Comparison of ENCODE assay signal across 23 cellular contexts in the genomic region with DNA sequence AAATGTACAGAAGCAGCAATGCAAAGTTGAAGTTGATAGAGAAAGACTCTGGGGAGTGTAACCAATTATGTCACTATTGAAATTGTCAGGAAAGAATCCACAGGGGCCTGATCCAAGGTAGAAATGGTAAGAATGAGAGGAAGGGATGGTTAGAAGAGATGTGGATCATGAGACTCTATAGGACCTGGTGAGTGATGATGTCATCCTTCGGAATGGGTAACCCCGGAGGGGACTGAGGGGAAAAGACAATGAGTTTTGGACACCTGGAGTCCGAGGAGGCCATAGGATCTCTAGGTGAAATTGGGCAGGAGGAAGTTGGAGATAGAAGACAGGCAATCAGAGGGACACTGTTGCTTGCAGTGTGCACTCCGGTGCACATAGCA. TPM values are rescaled to one million over a fixed set of nuclear protein-coding genes. Genes with fewer than 3 reads are reported as not detected.
DNase-seq lines count a peak whose midpoint lies in the region; ATAC-seq lines count a peak whose summit lies in the region.
"Had no signal": no experiment of that assay in that cellular context is flagged by ENCODE, and none has a peak within 500 bp of the region (broad histone marks: within the 10 kb centered on the region; RNA-seq: fewer than 3 reads in every experiment).

No MANE protein-coding gene starts in this region.

- ATAC-seq in HG03039 (IDR thresholded peaks at IDR 0.05; ENCODE audit: unreplicated experiment) (no peak), GM21619 (IDR thresholded peaks at IDR 0.05; ENCODE audit: unreplicated experiment) (no peak), GM19452 (IDR thresholded peaks at IDR 0.05; ENCODE audit: unreplicated experiment) (no peak)
- ATAC-seq: Panc1, SK-N-SH treated with all-trans-retinoic acid at 6 μM for 48 hours had no signal

- H3K4me2 ChIP-seq in trophoblast cell (ENCODE audit: low read length) = no peak overlapping the region

- H2BK120ac ChIP-seq in trophoblast cell (ENCODE audit: insufficient read depth, low read length, poor library complexity) = peak overlapping the region; percentile 12

- H4K8ac ChIP-seq in trophoblast cell (ENCODE audit: low read depth, low read length) = no peak overlapping the region

- H3K4me1 ChIP-seq in trophoblast cell (ENCODE audit: control insufficient read depth in 1 of 2, insufficient read depth in 2 of 2, low read length in 2 of 2) = peaks cover 7 to 9% of the 10 kb centered on the region in 2 experiments

- peaks cover 3% of the 10 kb centered on the region for H3K79me2 ChIP-seq in trophoblast cell (ENCODE audit: control insufficient read depth, insufficient read depth, low read length, poor library complexity)

- peak overlapping the region; percentile 33 for H4K91ac ChIP-seq in trophoblast cell (ENCODE audit: low read depth, low read length)

- H3K27ac ChIP-seq in angular gyrus (ENCODE audit: low read depth, low read length) (peak overlapping the region; percentile 37), layer of hippocampus (ENCODE audit: low read depth, low read length) (peak overlapping the region; percentile 27), trophoblast cell (ENCODE audit: low read depth, low read length) (no peak overlapping the region)
- H3K27ac ChIP-seq: C4-2B had no signal

- H3K18ac ChIP-seq in trophoblast cell (ENCODE audit: low read length) = no peak overlapping the region

- no peaks in the 10 kb centered on the region for H3K36me3 ChIP-seq in trophoblast cell (ENCODE audit: control insufficient read depth in 1 of 2, insufficient read depth in 2 of 2, low read length in 2 of 2)

- H2AK5ac ChIP-seq in trophoblast cell (ENCODE audit: low read length) = peak overlapping the region; percentile 45

- H3K9ac ChIP-seq in trophoblast cell (ENCODE audit: low read length) = no peak overlapping the region

- peak overlapping the region; percentile 29 for H3K14ac ChIP-seq in trophoblast cell (ENCODE audit: low read length)

- H3K27me3 ChIP-seq in layer of hippocampus (ENCODE audit: control insufficient read depth, insufficient read depth, low read length) = no peaks in the 10 kb centered on the region
- no peaks in the 10 kb centered on the region for H3K27me3 ChIP-seq in trophoblast cell (ENCODE audit: insufficient read depth, low read length)

- no CpG with 5 or more reads among the region's 4 CpGs for WGBS in trophoblast cell (ENCODE audit: extremely low coverage, insufficient coverage, insufficient read length)

- peaks cover 21% of the 10 kb centered on the region for H3K79me1 ChIP-seq in trophoblast cell (ENCODE audit: low read length)

- no peak overlapping the region for H3K4ac ChIP-seq in trophoblast cell (ENCODE audit: low read depth, low read length)

- H3K4me3 ChIP-seq in trophoblast cell (ENCODE audit: low read depth, low read length) = no peak overlapping the region

- no peaks in the 10 kb centered on the region for H3K9me3 ChIP-seq in trophoblast cell (ENCODE audit: insufficient read depth, low read depth, low read length)

- peak; percentile 37 for DNase-seq in COLO829 (ENCODE audit: low spot score)
- peak in 1 of 2 donors; percentile 25 for DNase-seq in trophoblast cell
- DNase-seq in SKM-1 treated with dmso at 0.1 percent for 144 hours (lab: John Stamatoyannopoulos, UW; ENCODE audit: unreplicated experiment) = no peak
- DNase-seq: EL; GF-D8; HFFc6; KBM-7; MM.1S; NCI-H1048; NCI-H1436 treated with DMSO at 0.1 percent for 48 hours; NCI-H1930; NCI-H226; NCI-H510A treated with DMSO at 0.1 percent for 48 hours; NCI-H774; NK-92 treated with Interleukin-12 subunit alpha and Interleukin-12 subunit beta, amount 100 ng/mL, for 24 hours had no signal

- no peak overlapping the region for H2AFZ ChIP-seq in trophoblast cell (ENCODE audit: insufficient read depth, low read length, poor library complexity)

- no peak overlapping the region for H3K23ac ChIP-seq in trophoblast cell (ENCODE audit: low read length)

- no peak overlapping the region for H2BK5ac ChIP-seq in trophoblast cell (ENCODE audit: low read depth, low read length, poor library complexity)

- H2BK12ac ChIP-seq in trophoblast cell (ENCODE audit: low read length) = peak overlapping the region; percentile 76

- H4K12ac ChIP-seq in trophoblast cell (ENCODE audit: low read depth, low read length) = no peak overlapping the region

RNA-seq across cellular contexts. Expression of a gene that starts 6.3 kb away (rescaled TPM):
- polyA plus RNA-seq in trophoblast cell (2013) = 973 and 1,084 TPM in 2 replicates
